ENCODE assay signal across 9 cellular contexts in genomic region chr4:89305712-89306437, GRCh38. TPM values are rescaled to one million over a fixed set of nuclear protein-coding genes. Genes with fewer than 3 reads are reported as not detected.
DNase-seq lines count a peak whose midpoint lies in the region; ATAC-seq and TF ChIP-seq lines count a peak whose summit lies in the region.
"Had no signal": no experiment of that assay in that cellular context is flagged by ENCODE, and none has a peak within 500 bp of the region (broad histone marks: within the 10 kb centered on the region; RNA-seq: fewer than 3 reads in every experiment).

No MANE protein-coding gene starts in this region.

- peak overlapping the region in 9 of 10 donors; percentile 58 to 93 (median 83) for H3K27ac ChIP-seq in heart right ventricle
- peak overlapping the region; percentile 48 for H3K27ac ChIP-seq in upper lobe of right lung

- DNase-seq in heart right ventricle (no peak), Right ventricle myocardium inferior (ENCODE audit: missing footprints) (no peak), kidney epithelial cell (ENCODE audit: low read depth) (peak; percentile 63), upper lobe of right lung (no peak), dedifferentiated amniotic fluid mesenchymal stem cell (ENCODE audit: extremely low spot score) (no peak), middle frontal gyrus (ENCODE audit: extremely low spot score, low spot score) (no peak)
- no peak for DNase-seq in activated naive CD8-positive, alpha-beta T cell treated with anti-CD3 and anti-CD28 coated beads, Interleukin-2, amount 50 U/mL, for 24 hours
- DNase-seq: EL had no signal

- H3K9me3 Mint-ChIP-seq in activated naive CD8-positive, alpha-beta T cell treated with anti-CD3 and anti-CD28 coated beads, Interleukin-2, amount 50 U/mL, for 24 hours = no peaks in the 10 kb centered on the region

- H3K36me3 ChIP-seq in heart right ventricle = no peaks in the 10 kb centered on the region
- no peaks in the 10 kb centered on the region for H3K36me3 ChIP-seq in kidney epithelial cell (ENCODE audit: control insufficient read depth, insufficient read depth, low read length)
- H3K36me3 ChIP-seq in upper lobe of right lung = no peaks in the 10 kb centered on the region

- H3K27me3 Mint-ChIP-seq in activated naive CD8-positive, alpha-beta T cell treated with anti-CD3 and anti-CD28 coated beads, Interleukin-2, amount 50 U/mL, for 24 hours = no peaks in the 10 kb centered on the region

- H3K4me1 Mint-ChIP-seq in activated naive CD8-positive, alpha-beta T cell treated with anti-CD3 and anti-CD28 coated beads, Interleukin-2, amount 50 U/mL, for 24 hours = peaks cover 76% of the 10 kb centered on the region

- peak overlapping the region; percentile 81 for H3K27ac Mint-ChIP-seq in activated naive CD8-positive, alpha-beta T cell treated with anti-CD3 and anti-CD28 coated beads, Interleukin-2, amount 50 U/mL, for 24 hours

- H3K9me3 ChIP-seq in heart right ventricle (no peaks in the 10 kb centered on the region), upper lobe of right lung (no peaks in the 10 kb centered on the region)

- peak overlapping the region; percentile 86 for H3K4me3 Mint-ChIP-seq in activated naive CD8-positive, alpha-beta T cell treated with anti-CD3 and anti-CD28 coated beads, Interleukin-2, amount 50 U/mL, for 24 hours

- 41 to 49% methylated on average over 8 of the region's 8 CpGs for WGBS in heart right ventricle, 2 donors

- intact Hi-C loops in heart right ventricle (cut with DNase I) = loop anchor here in 6 of 10 donors (5.0 to 10.0 kb wide), 5 partner anchors 61 to 129 kb away; no protein-coding TSS in a partner anchor
- intact Hi-C loops in Right ventricle myocardium inferior (cut with DNase I) = loop anchor here (2.0 to 5.0 kb wide), 4 partner anchors 51 to 126 kb away; no protein-coding TSS in a partner anchor
- intact Hi-C loops in upper lobe of right lung (cut with DNase I) = no loop called here

- no peaks in the 10 kb centered on the region for H3K36me3 Mint-ChIP-seq in activated naive CD8-positive, alpha-beta T cell treated with anti-CD3 and anti-CD28 coated beads, Interleukin-2, amount 50 U/mL, for 24 hours (ENCODE audit: low read depth)

- H3K4me1 ChIP-seq in heart right ventricle = peaks cover 0 to 63% (median 19%) of the 10 kb centered on the region in 9 donors
- H3K4me1 ChIP-seq in upper lobe of right lung = peaks cover 13% of the 10 kb centered on the region

- peak overlapping the region in 9 of 10 donors; percentile 57 to 87 (median 78) for H3K4me3 ChIP-seq in heart right ventricle
- peak overlapping the region; percentile 78 for H3K4me3 ChIP-seq in kidney epithelial cell (ENCODE audit: low read depth, low read length)
- H3K4me3 ChIP-seq in upper lobe of right lung = peak overlapping the region; percentile 72

- TF ChIP-seq CTCF in heart right ventricle (IDR thresholded peaks at IDR 0.05) = no peak
- TF ChIP-seq CTCF in kidney epithelial cell (IDR thresholded peaks at IDR 0.05; ENCODE audit: insufficient read depth, low read length, poor library complexity, severe bottlenecking) = no peak
- TF ChIP-seq CTCF in upper lobe of right lung (IDR thresholded peaks at IDR 0.05) = no peak

- H3K27me3 ChIP-seq in heart right ventricle (peaks cover 0 to 7% (median 0%) of the 10 kb centered on the region in 7 donors), kidney epithelial cell (ENCODE audit: control insufficient read depth, insufficient read depth, low read length) (no peaks in the 10 kb centered on the region), upper lobe of right lung (no peaks in the 10 kb centered on the region)

- ATAC-seq in heart right ventricle (peak in 2 of 8 donors; percentile 35 to 36), Right ventricle myocardium inferior (no peak), upper lobe of right lung (peak; percentile 72), HG03469 (IDR thresholded peaks at IDR 0.05; ENCODE audit: unreplicated experiment) (no peak)
- ATAC-seq in activated naive CD8-positive, alpha-beta T cell treated with anti-CD3 and anti-CD28 coated beads, Interleukin-2, amount 50 U/mL, for 24 hours = peak; percentile 51

RNA-seq across cellular contexts. Expression of gene GPRIN3, which starts 1.7 kb away (rescaled TPM):
- total RNA-seq in heart right ventricle = 10 to 100 TPM in 4 of 10 donors, 1 to 10 TPM in 6; 4.3 to 12.2 (median 9.8) TPM
- polyA plus RNA-seq in heart right ventricle = 1 to 10 TPM; 1.7 to 3.0 TPM
- 5.9 TPM for total RNA-seq in Right ventricle myocardium inferior
- 0.41 and 0.84 TPM in 2 replicates for total RNA-seq in kidney epithelial cell
- total RNA-seq in upper lobe of right lung = 25.2 TPM

Comparison
In these comparisons a context has a peak if more than half of its experiments do, and no peak if none do; other contexts are left out.
1. ATAC-seq: peak in activated naive CD8-positive, alpha-beta T cell treated with anti-CD3 and anti-CD28 coated beads, Interleukin-2, amount 50 U/mL, for 24 hours (single experiment) and upper lobe of right lung (single experiment); none in Right ventricle myocardium inferior (single experiment) and HG03469 (single experiment).
2. Peak in every context shown above with its lines, with median percentiles within 50 percentile points of each other: H3K4me3 ChIP-seq.